Comparison of ENCODE assay signal across 13 cellular contexts in the genomic region with DNA sequence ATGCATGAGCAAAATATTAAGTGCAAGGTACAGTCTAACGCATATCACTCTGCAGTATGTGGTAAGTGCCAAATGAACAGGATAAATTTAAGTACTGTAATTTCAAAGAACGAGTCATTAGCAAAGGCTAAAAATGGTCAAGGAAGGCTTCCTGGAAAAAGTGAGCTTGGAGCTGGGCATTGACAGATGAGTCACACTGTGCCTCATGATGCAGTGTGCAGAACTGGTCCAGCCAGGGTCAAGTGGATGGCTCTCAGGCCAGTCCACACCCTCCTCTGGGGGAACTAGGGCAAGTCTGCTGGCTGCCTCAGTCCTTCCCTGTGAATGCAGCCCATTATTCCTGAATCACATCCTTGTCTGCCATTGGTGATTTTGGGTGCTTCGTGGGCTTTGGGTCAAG.
A peak's percentile ranks its signal among the peaks of the same experiment; 100 is the strongest.
DNase-seq lines count a peak whose midpoint lies in the region; ATAC-seq and TF ChIP-seq lines count a peak whose summit lies in the region.
"Had no signal": no experiment of that assay in that cellular context is flagged by ENCODE, and none has a peak within 500 bp of the region (broad histone marks: within the 10 kb centered on the region; RNA-seq: fewer than 3 reads in every experiment).

No MANE protein-coding gene starts in this region.

- H2AFZ ChIP-seq in HCT116 (ENCODE audit: low read depth, low read length, poor library complexity, severe bottlenecking), result no peak overlapping the region

- CTCF ChIA-PET in HCT116 (lab: Charles Lee) (no interaction called here), RWPE1 (lab: Yijun Ruan, JAX) (no interaction called here)

- H3K4me1 Mint-ChIP-seq in activated naive CD8-positive, alpha-beta T cell treated with anti-CD3 and anti-CD28 coated beads, Interleukin-2, amount 50 U/mL, for 24 hours, result no peaks in the 10 kb centered on the region

- peak overlapping the region; percentile 41 for H3K4me2 ChIP-seq in HCT116 (ENCODE audit: low read length)

- DNase-seq in HCT116 (ENCODE audit: low read depth, low spot score) (peak; percentile 57), RWPE1 (ENCODE audit: low spot score) (peak; percentile 9), foreskin melanocyte (peak; percentile 28), stomach (peak; percentile 53), NCI-H1930 (lab: John Stamatoyannopoulos, UW) (no peak)
- no peak for DNase-seq in activated naive CD8-positive, alpha-beta T cell treated with anti-CD3 and anti-CD28 coated beads, Interleukin-2, amount 50 U/mL, for 24 hours
- DNase-seq: activated CD8-positive, alpha-beta memory T cell treated with anti-CD3 and anti-CD28 coated beads, Interleukin-2, amount 50 U/mL, for 48 hours; effector CD4-positive, alpha-beta T cell; NCI-H524 treated with DMSO at 0.1 percent for 48 hours; Right ventricle myocardium superior; substantia nigra had no signal

- no peaks in the 10 kb centered on the region for H4K20me1 ChIP-seq in HCT116 (ENCODE audit: insufficient read depth)

- H3K4me3 Mint-ChIP-seq in activated naive CD8-positive, alpha-beta T cell treated with anti-CD3 and anti-CD28 coated beads, Interleukin-2, amount 50 U/mL, for 24 hours, result no peak overlapping the region

- H3K9me3 ChIP-seq in HCT116 (ENCODE audit: control insufficient read depth in 1 of 2, insufficient read depth in 1 of 2, low read depth in 1 of 2, low read length in 2 of 2), result no peaks in the 10 kb centered on the region
- no peaks in the 10 kb centered on the region for H3K9me3 ChIP-seq in stomach
- H3K9me3 ChIP-seq: Caco-2 had no signal

- H3K4me3 ChIP-seq in HCT116 (replicated peaks in 1 of 2; ENCODE audit: low read depth in 1 of 2, low read length in 2 of 2) (no peak overlapping the region), stomach (no peak overlapping the region)

- H3K36me3 Mint-ChIP-seq in activated naive CD8-positive, alpha-beta T cell treated with anti-CD3 and anti-CD28 coated beads, Interleukin-2, amount 50 U/mL, for 24 hours (ENCODE audit: low read depth), result no peaks in the 10 kb centered on the region

- TF ChIP-seq CTCF in HCT116 (IDR thresholded peaks at IDR 0.05 in 2 of 3, conservative IDR thresholded peaks at IDR 0.05 in 1 of 3; ENCODE audit: borderline replicate concordance in 1 of 3, insufficient read depth in 1 of 3, low read depth in 2 of 3, low read length in 2 of 3) (no peak), RWPE1 (conservative IDR thresholded peaks at IDR 0.05; ENCODE audit: low read depth) (no peak), stomach (IDR thresholded peaks at IDR 0.05) (no peak)

- peaks cover 3% of the 10 kb centered on the region for H3K27me3 Mint-ChIP-seq in activated naive CD8-positive, alpha-beta T cell treated with anti-CD3 and anti-CD28 coated beads, Interleukin-2, amount 50 U/mL, for 24 hours

- WGBS in stomach, 5 donors, result 40 to 63% (median 56%) methylated on average over 3 of the region's 3 CpGs

- no peaks in the 10 kb centered on the region for H3K79me2 ChIP-seq in HCT116 (ENCODE audit: insufficient read depth, low read length)

- no peak overlapping the region for H3K9ac ChIP-seq in HCT116 (ENCODE audit: low read length)

- TF ChIP-seq EP300 in stomach (IDR thresholded peaks at IDR 0.05), result no peak

- H3K36me3 ChIP-seq in HCT116 (ENCODE audit: control insufficient read depth in 1 of 2, insufficient read depth in 2 of 2, low read length in 2 of 2) (no peaks in the 10 kb centered on the region), stomach (no peaks in the 10 kb centered on the region)

- BruUV-seq in HCT116 (replicated peaks; lab: Mats Ljungman, UMichigan), result no TSS peak

- no peaks in the 10 kb centered on the region for H3K9me3 Mint-ChIP-seq in activated naive CD8-positive, alpha-beta T cell treated with anti-CD3 and anti-CD28 coated beads, Interleukin-2, amount 50 U/mL, for 24 hours

- no peaks in the 10 kb centered on the region; the same call in 1 of the 2 replicates for H3K27me3 ChIP-seq in HCT116 (ENCODE audit: insufficient read depth, low read length)
- peaks cover 0 to 5% (median 0%) of the 10 kb centered on the region in 3 donors for H3K27me3 ChIP-seq in stomach

- H3K9me2 ChIP-seq in HCT116 (ENCODE audit: insufficient read depth), result no peaks in the 10 kb centered on the region

- POLR2A ChIA-PET in HCT116 (lab: Charles Lee) (no interaction called here), RWPE1 (lab: Yijun Ruan, JAX; ENCODE audit: low non-redundant PET) (no interaction called here)

- peak; percentile 93 for ATAC-seq in HCT116
- no peak for ATAC-seq in HG02852 (IDR thresholded peaks at IDR 0.05; ENCODE audit: unreplicated experiment)
- ATAC-seq in activated naive CD8-positive, alpha-beta T cell treated with anti-CD3 and anti-CD28 coated beads, Interleukin-2, amount 50 U/mL, for 24 hours, result no peak

- intact Hi-C loops in HCT116 (cut with micrococcal nuclease), result no loop called here
- intact Hi-C loops in stomach (cut with DNase I; ENCODE audit: low total_unique reads), result no loop called here

- no peak for TF ChIP-seq RAD21 in HCT116 (IDR thresholded peaks at IDR 0.05; ENCODE audit: low read depth)

- H3K27ac ChIP-seq in HCT116 (ENCODE audit: low read depth, low read length) (no peak overlapping the region), RWPE1 (no peak overlapping the region), stomach (no peak overlapping the region)

- RAD21 ChIA-PET in HCT116 (lab: Charles Lee; ENCODE audit: low non-redundant PET in 1 of 2, low total read pairs in 2 of 2, uncharacterized antibody in 2 of 2, unreplicated experiment in 2 of 2), result no interaction called here

- H3K27ac Mint-ChIP-seq in activated naive CD8-positive, alpha-beta T cell treated with anti-CD3 and anti-CD28 coated beads, Interleukin-2, amount 50 U/mL, for 24 hours, result no peak overlapping the region

- TF ChIP-seq POLR2A in HCT116 (IDR thresholded peaks at IDR 0.05; ENCODE audit: borderline replicate concordance, extremely low read depth, insufficient read depth, insufficient read length), result no peak
- no peak for TF ChIP-seq POLR2A in stomach (IDR thresholded peaks at IDR 0.05)

- peaks cover 13 to 16% of the 10 kb centered on the region in 2 experiments for H3K4me1 ChIP-seq in HCT116 (ENCODE audit: control insufficient read depth in 1 of 2, insufficient read depth in 2 of 2, low read length in 2 of 2)
- peaks cover 0 to 8% (median 3%) of the 10 kb centered on the region in 4 donors for H3K4me1 ChIP-seq in stomach
- H3K4me1 ChIP-seq: Caco-2 had no signal

TF ChIP-seq in HCT116, 20 proteins besides CTCF, POLR2A, EP300 and RAD21 (continues in another document):
- TF ChIP-seq, protein P1, sequence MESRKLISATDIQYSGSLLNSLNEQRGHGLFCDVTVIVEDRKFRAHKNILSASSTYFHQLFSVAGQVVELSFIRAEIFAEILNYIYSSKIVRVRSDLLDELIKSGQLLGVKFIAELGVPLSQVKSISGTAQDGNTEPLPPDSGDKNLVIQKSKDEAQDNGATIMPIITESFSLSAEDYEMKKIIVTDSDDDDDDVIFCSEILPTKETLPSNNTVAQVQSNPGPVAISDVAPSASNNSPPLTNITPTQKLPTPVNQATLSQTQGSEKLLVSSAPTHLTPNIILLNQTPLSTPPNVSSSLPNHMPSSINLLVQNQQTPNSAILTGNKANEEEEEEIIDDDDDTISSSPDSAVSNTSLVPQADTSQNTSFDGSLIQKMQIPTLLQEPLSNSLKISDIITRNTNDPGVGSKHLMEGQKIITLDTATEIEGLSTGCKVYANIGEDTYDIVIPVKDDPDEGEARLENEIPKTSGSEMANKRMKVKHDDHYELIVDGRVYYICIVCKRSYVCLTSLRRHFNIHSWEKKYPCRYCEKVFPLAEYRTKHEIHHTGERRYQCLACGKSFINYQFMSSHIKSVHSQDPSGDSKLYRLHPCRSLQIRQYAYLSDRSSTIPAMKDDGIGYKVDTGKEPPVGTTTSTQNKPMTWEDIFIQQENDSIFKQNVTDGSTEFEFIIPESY (IDR thresholded peaks at IDR 0.05; ENCODE audit: extremely low read depth, insufficient replicate concordance, low read length), result no peak
- TF ChIP-seq EGR1 (IDR thresholded peaks at IDR 0.05; ENCODE audit: low read depth), result no peak
- TF ChIP-seq SP1 (IDR thresholded peaks at IDR 0.05; ENCODE audit: low read depth), result peak; percentile 93
- no peak for TF ChIP-seq ELF1 (IDR thresholded peaks at IDR 0.05; ENCODE audit: borderline replicate concordance, low read depth)
- no peak; the same call in 1 of the 2 replicates for TF ChIP-seq CEBPB (IDR thresholded peaks at IDR 0.05; ENCODE audit: low read depth)
- TF ChIP-seq ZNF274 (IDR thresholded peaks at IDR 0.05; ENCODE audit: low read depth, low read length), result no peak
- TF ChIP-seq POLR2AphosphoS5 (IDR thresholded peaks at IDR 0.05; ENCODE audit: low read depth, low read length), result peak; percentile 42; the same call in 1 of the 2 replicates
- TF ChIP-seq, protein P2, sequence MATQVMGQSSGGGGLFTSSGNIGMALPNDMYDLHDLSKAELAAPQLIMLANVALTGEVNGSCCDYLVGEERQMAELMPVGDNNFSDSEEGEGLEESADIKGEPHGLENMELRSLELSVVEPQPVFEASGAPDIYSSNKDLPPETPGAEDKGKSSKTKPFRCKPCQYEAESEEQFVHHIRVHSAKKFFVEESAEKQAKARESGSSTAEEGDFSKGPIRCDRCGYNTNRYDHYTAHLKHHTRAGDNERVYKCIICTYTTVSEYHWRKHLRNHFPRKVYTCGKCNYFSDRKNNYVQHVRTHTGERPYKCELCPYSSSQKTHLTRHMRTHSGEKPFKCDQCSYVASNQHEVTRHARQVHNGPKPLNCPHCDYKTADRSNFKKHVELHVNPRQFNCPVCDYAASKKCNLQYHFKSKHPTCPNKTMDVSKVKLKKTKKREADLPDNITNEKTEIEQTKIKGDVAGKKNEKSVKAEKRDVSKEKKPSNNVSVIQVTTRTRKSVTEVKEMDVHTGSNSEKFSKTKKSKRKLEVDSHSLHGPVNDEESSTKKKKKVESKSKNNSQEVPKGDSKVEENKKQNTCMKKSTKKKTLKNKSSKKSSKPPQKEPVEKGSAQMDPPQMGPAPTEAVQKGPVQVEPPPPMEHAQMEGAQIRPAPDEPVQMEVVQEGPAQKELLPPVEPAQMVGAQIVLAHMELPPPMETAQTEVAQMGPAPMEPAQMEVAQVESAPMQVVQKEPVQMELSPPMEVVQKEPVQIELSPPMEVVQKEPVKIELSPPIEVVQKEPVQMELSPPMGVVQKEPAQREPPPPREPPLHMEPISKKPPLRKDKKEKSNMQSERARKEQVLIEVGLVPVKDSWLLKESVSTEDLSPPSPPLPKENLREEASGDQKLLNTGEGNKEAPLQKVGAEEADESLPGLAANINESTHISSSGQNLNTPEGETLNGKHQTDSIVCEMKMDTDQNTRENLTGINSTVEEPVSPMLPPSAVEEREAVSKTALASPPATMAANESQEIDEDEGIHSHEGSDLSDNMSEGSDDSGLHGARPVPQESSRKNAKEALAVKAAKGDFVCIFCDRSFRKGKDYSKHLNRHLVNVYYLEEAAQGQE (IDR thresholded peaks at IDR 0.05; ENCODE audit: low read depth), result no peak
- TF ChIP-seq EZH2phosphoT487 (IDR thresholded peaks at IDR 0.05; ENCODE audit: borderline replicate concordance), result no peak
- no peak for TF ChIP-seq YY1 (IDR thresholded peaks at IDR 0.05; ENCODE audit: extremely low read depth, insufficient replicate concordance, low read depth, low read length)

Comparison
In these comparisons a context has a peak if more than half of its experiments do, and no peak if none do; other contexts are left out.
1. DNase-seq: peak in HCT116 (single experiment), RWPE1 (single experiment), foreskin melanocyte (single experiment) and stomach (single experiment); none in activated naive CD8-positive, alpha-beta T cell treated with anti-CD3 and anti-CD28 coated beads, Interleukin-2, amount 50 U/mL, for 24 hours (single experiment) and NCI-H1930 (0 of 2).